8 cellular contexts compared by ENCODE assay signal in genomic region chr11:46294365-46295309, GRCh38. TPM values are rescaled to one million over a fixed set of nuclear protein-coding genes. Genes with fewer than 3 reads are reported as not detected.
DNase-seq lines count a peak whose midpoint lies in the region; ATAC-seq and TF ChIP-seq lines count a peak whose summit lies in the region.

No MANE protein-coding gene starts in this region.

- no peak overlapping the region for H3K27ac ChIP-seq in upper lobe of right lung

- TF ChIP-seq CTCF in astrocyte of the cerebellum (IDR thresholded peaks at IDR 0.05; ENCODE audit: low read depth, low read length, missing control alignments), result no peak
- no peak for TF ChIP-seq CTCF in upper lobe of right lung (IDR thresholded peaks at IDR 0.05)

- in situ Hi-C loops in astrocyte of the cerebellum (cut with HindIII; ENCODE audit: low sequenced_read_pairs), result no loop called here

- intact Hi-C loops in upper lobe of right lung (cut with DNase I), result no loop called here

- DNase-seq in activated naive CD4-positive, alpha-beta T cell treated with anti-CD3 and anti-CD28 coated beads, Interleukin-2, amount 10 ng/mL, durations not matched to agents 7 days and 5 days, result no peak
- DNase-seq in activated naive CD4-positive, alpha-beta T cell treated with Interleukin-2 at 50 U/mL for 16 hours, result no peak
- DNase-seq in astrocyte of the cerebellum (ENCODE audit: low read depth), result no peak
- peak; percentile 87 for DNase-seq in kidney tubule cell (ENCODE audit: low spot score)
- DNase-seq in upper lobe of right lung, result no peak
- no peak for DNase-seq in NCI-H2107 treated with DMSO at 0.1 percent for 48 hours (lab: John Stamatoyannopoulos, UW; ENCODE audit: unreplicated experiment)
- no peak for DNase-seq in NCI-H2227 treated with DMSO at 0.1 percent for 48 hours (lab: John Stamatoyannopoulos, UW)

- peak overlapping the region; percentile 57 for H3K4me3 Mint-ChIP-seq in activated naive CD4-positive, alpha-beta T cell treated with anti-CD3 and anti-CD28 coated beads, Interleukin-2, amount 10 ng/mL, durations not matched to agents 7 days and 5 days

- peaks cover 11% of the 10 kb centered on the region for H3K27me3 ChIP-seq in upper lobe of right lung

- no peaks in the 10 kb centered on the region for H3K9me3 ChIP-seq in upper lobe of right lung

- ATAC-seq in upper lobe of right lung (peak; percentile 51), esophagus mucosa (no peak)

- H3K9me3 Mint-ChIP-seq in activated naive CD4-positive, alpha-beta T cell treated with anti-CD3 and anti-CD28 coated beads, Interleukin-2, amount 10 ng/mL, durations not matched to agents 7 days and 5 days, result no peaks in the 10 kb centered on the region

- H3K4me1 Mint-ChIP-seq in activated naive CD4-positive, alpha-beta T cell treated with anti-CD3 and anti-CD28 coated beads, Interleukin-2, amount 10 ng/mL, durations not matched to agents 7 days and 5 days, result peaks cover 10% of the 10 kb centered on the region

- H3K27me3 Mint-ChIP-seq in activated naive CD4-positive, alpha-beta T cell treated with anti-CD3 and anti-CD28 coated beads, Interleukin-2, amount 10 ng/mL, durations not matched to agents 7 days and 5 days, result peaks cover 82% of the 10 kb centered on the region

- no peaks in the 10 kb centered on the region for H3K36me3 ChIP-seq in upper lobe of right lung

- peak overlapping the region; percentile 38 for H3K4me3 ChIP-seq in astrocyte of the cerebellum (ENCODE audit: low read depth, low read length)
- peak overlapping the region; percentile 53 for H3K4me3 ChIP-seq in upper lobe of right lung

- peaks cover 48% of the 10 kb centered on the region for H3K4me1 ChIP-seq in upper lobe of right lung

- no peak overlapping the region for H3K27ac Mint-ChIP-seq in activated naive CD4-positive, alpha-beta T cell treated with anti-CD3 and anti-CD28 coated beads, Interleukin-2, amount 10 ng/mL, durations not matched to agents 7 days and 5 days

- CTCF ChIA-PET in activated naive CD4-positive, alpha-beta T cell treated with anti-CD3 and anti-CD28 coated beads, Interleukin-2, amount 10 ng/mL, durations not matched to agents 7 days and 5 days (lab: Charles Lee), result interaction anchor here (0.8 to 3.4 kb wide), 8 partner anchors 9 to 57 kb away, joined by 3 to 26 read pairs (median 6); no protein-coding TSS in a partner anchor

- H3K36me3 Mint-ChIP-seq in activated naive CD4-positive, alpha-beta T cell treated with anti-CD3 and anti-CD28 coated beads, Interleukin-2, amount 10 ng/mL, durations not matched to agents 7 days and 5 days, result no peaks in the 10 kb centered on the region

RNA-seq across cellular contexts. Expression of gene CREB3L1, which starts 17.2 kb away (rescaled TPM):
- total RNA-seq in upper lobe of right lung (47.4 TPM), esophagus mucosa (0.64 TPM)

RNA-seq across cellular contexts. Expression of gene DGKZ, which starts 52.6 kb away (rescaled TPM):
- total RNA-seq in upper lobe of right lung (50.4 TPM), esophagus mucosa (31.4 TPM)

Comparison
In these comparisons a context has a peak if more than half of its experiments do, and no peak if none do; other contexts are left out.
1. RNA of gene CREB3L1, which starts 17.2 kb away (total RNA-seq): 47.4 TPM in upper lobe of right lung (single experiment); 0.64 TPM in esophagus mucosa (single experiment); every median in the first group is over 10 times any median in the second.